Comparison of ENCODE assay signal across 1 cellular context in the genomic region with DNA sequence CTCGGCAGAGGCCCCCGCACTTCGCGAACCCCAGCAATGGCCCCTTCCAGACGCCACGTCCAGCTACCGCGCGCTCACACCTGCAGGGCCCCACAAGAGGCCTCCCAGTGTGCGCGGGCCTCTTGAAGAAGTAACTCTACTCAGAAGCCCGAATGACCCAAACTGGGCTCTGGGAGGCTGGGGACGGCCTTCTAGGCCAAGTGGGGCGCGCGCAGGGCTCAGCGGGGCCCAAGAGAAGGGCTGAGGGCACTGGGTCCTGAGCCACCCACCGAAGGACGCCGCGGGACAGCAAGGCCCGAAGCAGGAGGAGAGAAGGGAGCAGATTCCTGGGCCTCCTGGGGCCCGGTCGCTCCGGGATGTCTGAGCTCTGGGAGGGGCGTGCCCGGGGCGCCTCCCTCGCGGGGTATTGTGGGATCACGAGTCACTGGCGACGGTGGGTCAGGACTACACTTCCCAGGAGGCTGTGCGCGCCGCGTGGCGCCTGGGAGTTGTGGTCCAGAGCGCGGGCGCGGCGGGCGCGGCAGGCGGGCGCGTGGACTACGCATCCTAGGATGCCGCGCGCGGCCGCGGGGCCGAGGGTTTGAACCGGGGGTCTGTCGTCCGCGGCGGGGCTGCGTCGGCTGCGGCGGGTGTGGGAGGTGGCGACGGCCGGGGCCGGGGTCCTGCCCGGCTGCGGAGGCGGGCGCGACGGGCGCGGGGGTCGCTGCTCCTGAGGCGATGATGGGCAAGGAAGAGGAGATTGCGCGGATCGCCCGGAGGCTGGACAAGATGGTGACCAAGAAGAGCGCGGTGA.
TF ChIP-seq lines count a peak whose summit lies in the region.

A gene (plus strand): TSS at position 603 of the 793 bp plus-strand sequence. CDS start 115 bp downstream, at position 718.

TF ChIP-seq in HEK293, 187 proteins besides CTCF, POLR2A, EP300 and RAD21 (continued from another document):
- TF ChIP-seq, protein P1, sequence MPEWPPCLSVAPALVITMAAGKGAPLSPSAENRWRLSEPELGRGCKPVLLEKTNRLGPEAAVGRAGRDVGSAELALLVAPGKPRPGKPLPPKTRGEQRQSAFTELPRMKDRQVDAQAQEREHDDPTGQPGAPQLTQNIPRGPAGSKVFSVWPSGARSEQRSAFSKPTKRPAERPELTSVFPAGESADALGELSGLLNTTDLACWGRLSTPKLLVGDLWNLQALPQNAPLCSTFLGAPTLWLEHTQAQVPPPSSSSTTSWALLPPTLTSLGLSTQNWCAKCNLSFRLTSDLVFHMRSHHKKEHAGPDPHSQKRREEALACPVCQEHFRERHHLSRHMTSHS (tag by site-specific recombination; IDR thresholded peaks at IDR 0.05): no peak
- TF ChIP-seq ZNF132 (tag by site-specific recombination; IDR thresholded peaks at IDR 0.05; ENCODE audit: borderline replicate concordance) (no peak), ZNF175 (tag by site-specific recombination; IDR thresholded peaks at IDR 0.05) (no peak), ZNF626 (tag by site-specific recombination; IDR thresholded peaks at IDR 0.05) (no peak), ZBTB48 (tag by site-specific recombination; IDR thresholded peaks at IDR 0.05) (peak; percentile 44; the same call in 1 of the 2 replicates), ZNF544 (tag by site-specific recombination; IDR thresholded peaks at IDR 0.05) (no peak), KLF10 (tag by site-specific recombination; IDR thresholded peaks at IDR 0.05) (peak; percentile 68; the same call in 1 of the 2 replicates), ZNF10 (tag by site-specific recombination; IDR thresholded peaks at IDR 0.05) (no peak), ZNF530 (tag by site-specific recombination; IDR thresholded peaks at IDR 0.05; ENCODE audit: low read depth) (no peak), ZNF391 (tag by site-specific recombination; IDR thresholded peaks at IDR 0.05; ENCODE audit: borderline replicate concordance, low read depth) (no peak), ZNF112 (tag by site-specific recombination; IDR thresholded peaks at IDR 0.05) (no peak), WT1 (tag by site-specific recombination; IDR thresholded peaks at IDR 0.05) (peak; percentile 30; the same call in 1 of the 2 replicates), ZNF585B (tag by site-specific recombination; IDR thresholded peaks at IDR 0.05) (no peak)
- TF ChIP-seq, protein P2, sequence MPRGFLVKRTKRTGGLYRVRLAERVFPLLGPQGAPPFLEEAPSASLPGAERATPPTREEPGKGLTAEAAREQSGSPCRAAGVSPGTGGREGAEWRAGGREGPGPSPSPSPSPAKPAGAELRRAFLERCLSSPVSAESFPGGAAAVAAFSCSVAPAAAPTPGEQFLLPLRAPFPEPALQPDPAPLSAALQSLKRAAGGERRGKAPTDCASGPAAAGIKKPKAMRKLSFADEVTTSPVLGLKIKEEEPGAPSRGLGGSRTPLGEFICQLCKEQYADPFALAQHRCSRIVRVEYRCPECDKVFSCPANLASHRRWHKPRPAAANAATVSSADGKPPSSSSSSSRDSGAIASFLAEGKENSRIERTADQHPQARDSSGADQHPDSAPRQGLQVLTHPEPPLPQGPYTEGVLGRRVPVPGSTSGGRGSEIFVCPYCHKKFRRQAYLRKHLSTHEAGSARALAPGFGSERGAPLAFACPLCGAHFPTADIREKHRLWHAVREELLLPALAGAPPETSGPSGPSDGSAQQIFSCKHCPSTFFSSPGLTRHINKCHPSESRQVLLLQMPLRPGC (tag by site-specific recombination; IDR thresholded peaks at IDR 0.05): no peak
- TF ChIP-seq, protein P3, sequence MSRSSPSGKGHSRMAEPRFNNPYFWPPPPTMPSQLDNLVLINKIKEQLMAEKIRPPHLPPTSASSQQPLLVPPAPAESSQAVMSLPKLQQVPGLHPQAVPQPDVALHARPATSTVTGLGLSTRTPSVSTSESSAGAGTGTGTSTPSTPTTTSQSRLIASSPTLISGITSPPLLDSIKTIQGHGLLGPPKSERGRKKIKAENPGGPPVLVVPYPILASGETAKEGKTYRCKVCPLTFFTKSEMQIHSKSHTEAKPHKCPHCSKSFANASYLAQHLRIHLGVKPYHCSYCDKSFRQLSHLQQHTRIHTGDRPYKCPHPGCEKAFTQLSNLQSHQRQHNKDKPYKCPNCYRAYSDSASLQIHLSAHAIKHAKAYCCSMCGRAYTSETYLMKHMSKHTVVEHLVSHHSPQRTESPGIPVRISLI (tag by site-specific recombination; IDR thresholded peaks at IDR 0.05): no peak
- TF ChIP-seq, protein P4, sequence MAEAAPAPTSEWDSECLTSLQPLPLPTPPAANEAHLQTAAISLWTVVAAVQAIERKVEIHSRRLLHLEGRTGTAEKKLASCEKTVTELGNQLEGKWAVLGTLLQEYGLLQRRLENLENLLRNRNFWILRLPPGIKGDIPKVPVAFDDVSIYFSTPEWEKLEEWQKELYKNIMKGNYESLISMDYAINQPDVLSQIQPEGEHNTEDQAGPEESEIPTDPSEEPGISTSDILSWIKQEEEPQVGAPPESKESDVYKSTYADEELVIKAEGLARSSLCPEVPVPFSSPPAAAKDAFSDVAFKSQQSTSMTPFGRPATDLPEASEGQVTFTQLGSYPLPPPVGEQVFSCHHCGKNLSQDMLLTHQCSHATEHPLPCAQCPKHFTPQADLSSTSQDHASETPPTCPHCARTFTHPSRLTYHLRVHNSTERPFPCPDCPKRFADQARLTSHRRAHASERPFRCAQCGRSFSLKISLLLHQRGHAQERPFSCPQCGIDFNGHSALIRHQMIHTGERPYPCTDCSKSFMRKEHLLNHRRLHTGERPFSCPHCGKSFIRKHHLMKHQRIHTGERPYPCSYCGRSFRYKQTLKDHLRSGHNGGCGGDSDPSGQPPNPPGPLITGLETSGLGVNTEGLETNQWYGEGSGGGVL (tag by site-specific recombination; IDR thresholded peaks at IDR 0.05): no peak
- TF ChIP-seq, protein P5, sequence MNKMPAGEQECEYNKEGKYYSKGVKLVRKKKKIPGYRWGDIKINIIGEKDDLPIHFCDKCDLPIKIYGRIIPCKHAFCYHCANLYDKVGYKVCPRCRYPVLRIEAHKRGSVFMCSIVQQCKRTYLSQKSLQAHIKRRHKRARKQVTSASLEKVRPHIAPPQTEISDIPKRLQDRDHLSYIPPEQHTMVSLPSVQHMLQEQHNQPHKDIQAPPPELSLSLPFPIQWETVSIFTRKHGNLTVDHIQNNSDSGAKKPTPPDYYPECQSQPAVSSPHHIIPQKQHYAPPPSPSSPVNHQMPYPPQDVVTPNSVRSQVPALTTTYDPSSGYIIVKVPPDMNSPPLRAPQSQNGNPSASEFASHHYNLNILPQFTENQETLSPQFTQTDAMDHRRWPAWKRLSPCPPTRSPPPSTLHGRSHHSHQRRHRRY (tag by site-specific recombination; IDR thresholded peaks at IDR 0.05): no peak
- TF ChIP-seq, protein P6, sequence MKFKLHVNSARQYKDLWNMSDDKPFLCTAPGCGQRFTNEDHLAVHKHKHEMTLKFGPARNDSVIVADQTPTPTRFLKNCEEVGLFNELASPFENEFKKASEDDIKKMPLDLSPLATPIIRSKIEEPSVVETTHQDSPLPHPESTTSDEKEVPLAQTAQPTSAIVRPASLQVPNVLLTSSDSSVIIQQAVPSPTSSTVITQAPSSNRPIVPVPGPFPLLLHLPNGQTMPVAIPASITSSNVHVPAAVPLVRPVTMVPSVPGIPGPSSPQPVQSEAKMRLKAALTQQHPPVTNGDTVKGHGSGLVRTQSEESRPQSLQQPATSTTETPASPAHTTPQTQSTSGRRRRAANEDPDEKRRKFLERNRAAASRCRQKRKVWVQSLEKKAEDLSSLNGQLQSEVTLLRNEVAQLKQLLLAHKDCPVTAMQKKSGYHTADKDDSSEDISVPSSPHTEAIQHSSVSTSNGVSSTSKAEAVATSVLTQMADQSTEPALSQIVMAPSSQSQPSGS (tag by site-specific recombination; IDR thresholded peaks at IDR 0.05; ENCODE audit: low read depth): no peak
